Comparison of ENCODE assay signal across 9 cellular contexts in the genomic region with DNA sequence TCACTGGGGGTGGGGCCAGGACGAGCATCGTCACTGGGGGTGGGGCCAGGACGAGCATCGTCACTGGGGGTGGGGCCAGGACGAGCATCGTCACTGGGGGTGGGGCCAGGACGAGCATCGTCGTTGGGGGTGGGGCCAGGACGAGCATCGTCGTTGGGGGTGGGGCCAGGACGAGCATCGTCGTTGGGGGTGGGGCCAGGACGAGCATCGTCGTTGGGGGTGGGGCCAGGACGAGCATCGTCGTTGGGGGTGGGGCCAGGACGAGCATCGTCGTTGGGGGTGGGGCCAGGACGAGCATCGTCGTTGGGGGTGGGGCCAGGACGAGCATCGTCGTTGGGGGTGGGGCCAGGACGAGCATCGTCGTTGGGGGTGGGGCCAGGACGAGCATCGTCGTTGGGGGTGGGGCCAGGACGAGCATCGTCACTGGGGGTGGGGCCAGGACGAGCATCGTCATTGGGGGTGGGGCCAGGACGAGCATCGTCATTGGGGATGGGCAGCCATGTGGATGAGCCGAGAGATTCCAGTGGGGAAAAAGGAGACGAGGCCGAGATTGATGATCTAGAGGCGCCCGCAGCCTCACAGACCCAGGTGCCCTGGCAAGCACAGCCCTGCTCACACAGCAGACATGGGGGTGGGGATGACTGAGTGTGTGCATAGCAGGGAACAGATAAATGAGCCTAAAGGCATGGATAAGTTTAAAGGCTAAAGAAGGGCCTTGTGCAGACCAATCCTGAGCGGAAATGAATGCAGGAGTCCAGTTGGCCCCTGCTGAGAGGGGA. TPM values are rescaled to one million over a fixed set of nuclear protein-coding genes. Genes with fewer than 3 reads are reported as not detected.
A peak's percentile ranks its signal among the peaks of the same experiment; 100 is the strongest.
DNase-seq lines count a peak whose midpoint lies in the region; ATAC-seq, FAIRE-seq and TF ChIP-seq lines count a peak whose summit lies in the region.
"Not testable (repeated sequence)": the region's sequence is repeated elsewhere in the genome, so short reads cannot be mapped to it uniquely, and the experiment has no call there.
"Had no signal": no experiment of that assay in that cellular context is flagged by ENCODE, and none has a peak within 500 bp of the region (broad histone marks: within the 10 kb centered on the region; RNA-seq: fewer than 3 reads in every experiment).

No MANE protein-coding gene starts in this region.

- not testable (repeated sequence) for H3K9me3 ChIP-seq in DND-41 (ENCODE audit: insufficient read depth, low read length, severe bottlenecking); OCI-LY7 (ENCODE audit: low read length)

- H3K9me3 Mint-ChIP-seq in activated CD4-positive, alpha-beta memory T cell treated with anti-CD3 and anti-CD28 coated beads for 36 hours = not testable (repeated sequence)
- peaks cover 11% of the 10 kb centered on the region for H3K9me3 Mint-ChIP-seq in glutamatergic neuron (ENCODE audit: unreplicated experiment)

- FAIRE-seq in urothelium cell line (lab: Jason Lieb, UNC) = not testable (repeated sequence)

- DNase-seq in DND-41 (peak; percentile 52), HuH-7 (ENCODE audit: low spot score) (peak; percentile 56), OCI-LY7 (ENCODE audit: low spot score) (peak; percentile 59), T47D (ENCODE audit: low read depth in 1 of 2, low spot score in 1 of 2) (peak; percentile 49 to 82), glutamatergic neuron (peak; percentile 60), occipital lobe (lab: John Stamatoyannopoulos, UW) (peak; percentile 74), urothelium cell line (ENCODE audit: low spot score) (peak; percentile 61)
- DNase-seq in activated CD4-positive, alpha-beta memory T cell treated with anti-CD3 and anti-CD28 coated beads for 36 hours = peak; percentile 77

- peak overlapping the region; percentile 39 for H3K9ac ChIP-seq in DND-41 (ENCODE audit: low read depth, low read length)

- H3K4me1 ChIP-seq in DND-41 (ENCODE audit: insufficient read depth, low read length) = peaks cover 25% of the 10 kb centered on the region
- peaks cover 45% of the 10 kb centered on the region for H3K4me1 ChIP-seq in OCI-LY7 (ENCODE audit: insufficient read depth, low read length, poor library complexity, severe bottlenecking)

- H3K27ac ChIP-seq in DND-41 (ENCODE audit: low read length) (peak overlapping the region; percentile 57), OCI-LY7 (ENCODE audit: low read depth, low read length, poor library complexity, severe bottlenecking) (peak overlapping the region; percentile 68)

- H3K4me1 Mint-ChIP-seq in activated CD4-positive, alpha-beta memory T cell treated with anti-CD3 and anti-CD28 coated beads for 36 hours (ENCODE audit: low read depth) = peaks cover 34% of the 10 kb centered on the region
- not testable (repeated sequence) for H3K4me1 Mint-ChIP-seq in glutamatergic neuron (ENCODE audit: low read depth, unreplicated experiment)

- not testable (repeated sequence) for H3K36me3 ChIP-seq in DND-41 (ENCODE audit: insufficient read depth, low read length); OCI-LY7 (ENCODE audit: insufficient read depth, low read length)

- in situ Hi-C loops in T47D (cut with HindIII; ENCODE audit: low pct_unique_long_range_greater_than_20kb, low sequenced_read_pairs) = not testable (repeated sequence)

- H3K79me2 ChIP-seq in DND-41 (ENCODE audit: insufficient read depth, low read length); OCI-LY7 (ENCODE audit: insufficient read depth, low read depth, low read length): not testable (repeated sequence)

- peak overlapping the region; percentile 75 for H3K4me3 Mint-ChIP-seq in activated CD4-positive, alpha-beta memory T cell treated with anti-CD3 and anti-CD28 coated beads for 36 hours
- peak overlapping the region; percentile 72 for H3K4me3 Mint-ChIP-seq in glutamatergic neuron (ENCODE audit: unreplicated experiment)

- BruUV-seq in OCI-LY7 (replicated peaks; lab: Mats Ljungman, UMichigan) = not testable (repeated sequence)

- H3K4me2 ChIP-seq in DND-41 (ENCODE audit: insufficient read depth, low read length) (peak overlapping the region; percentile 72), OCI-LY7 (ENCODE audit: low read length) (peak overlapping the region; percentile 78)

- not testable (repeated sequence) for H3K9me2 ChIP-seq in OCI-LY7 (ENCODE audit: insufficient read depth, low read length)

- POLR2A ChIA-PET in OCI-LY7 (lab: Charles Lee) = interaction anchor here (0.6 to 1.3 kb wide), 5 partner anchors 9 to 370 kb away, joined by 3 to 6 read pairs (median 4); a partner anchor contains a TSS
- POLR2A ChIA-PET in activated CD4-positive, alpha-beta memory T cell treated with anti-CD3 and anti-CD28 coated beads for 36 hours (lab: Charles Lee) = interaction anchor here (1.4 kb wide), 1 partner anchor 28 kb away, joined by 4 read pairs; no protein-coding TSS in a partner anchor

- not testable (repeated sequence) for H3K27me3 ChIP-seq in DND-41 (ENCODE audit: insufficient read depth, low read length, poor library complexity)

- CTCF ChIA-PET in OCI-LY7 (lab: Charles Lee; ENCODE audit: unreplicated experiment) = not testable (repeated sequence)
- CTCF ChIA-PET in activated CD4-positive, alpha-beta memory T cell treated with anti-CD3 and anti-CD28 coated beads for 36 hours (lab: Charles Lee) = interaction anchor here (1.0 to 1.1 kb wide), 3 partner anchors 24 to 29 kb away, joined by 4 to 5 read pairs (median 4); no protein-coding TSS in a partner anchor

- not testable (repeated sequence) for TF ChIP-seq CTCF in DND-41 (IDR thresholded peaks at IDR 0.05; ENCODE audit: borderline replicate concordance, extremely low read depth, low read length, poor library complexity, severe bottlenecking); OCI-LY7 (conservative IDR thresholded peaks at IDR 0.05; ENCODE audit: low read length); glutamatergic neuron (IDR thresholded peaks at IDR 0.05; ENCODE audit: partially characterized antibody, unreplicated experiment)

- H3K27me3 Mint-ChIP-seq in activated CD4-positive, alpha-beta memory T cell treated with anti-CD3 and anti-CD28 coated beads for 36 hours = peaks cover 26% of the 10 kb centered on the region
- H3K27me3 Mint-ChIP-seq in glutamatergic neuron (ENCODE audit: unreplicated experiment) = peaks cover 17% of the 10 kb centered on the region

- H2AFZ ChIP-seq in DND-41 (ENCODE audit: low read depth, low read length) (peak overlapping the region; percentile 79), OCI-LY7 (ENCODE audit: low read length) (peak overlapping the region; percentile 77)

- peak overlapping the region; percentile 89 for H3K27ac Mint-ChIP-seq in activated CD4-positive, alpha-beta memory T cell treated with anti-CD3 and anti-CD28 coated beads for 36 hours
- peak overlapping the region; percentile 84 for H3K27ac Mint-ChIP-seq in glutamatergic neuron (ENCODE audit: unreplicated experiment)

- intact Hi-C loops in OCI-LY7 (cut with micrococcal nuclease; ENCODE audit: unreplicated experiment) = loop anchor here (1.0 kb wide), 1 partner anchor 23 kb away; no protein-coding TSS in a partner anchor
- intact Hi-C loops in activated CD4-positive, alpha-beta memory T cell treated with anti-CD3 and anti-CD28 coated beads for 36 hours (cut with micrococcal nuclease) = loop anchor here (1.0 to 2.0 kb wide), 6 partner anchors 28 to 352 kb away; a partner anchor contains a TSS

- peak; percentile 48; the same call in 2 of the 3 replicates for ATAC-seq in DND-41 (ENCODE audit: insufficient read depth, low read depth)

- peak overlapping the region in 1 of 2 experiments; percentile 57; a peak in 2 of 4 replicates for H3K4me3 ChIP-seq in DND-41 (ENCODE audit: low read depth in 1 of 2, low read length in 2 of 2)
- peak overlapping the region; percentile 62 for H3K4me3 ChIP-seq in OCI-LY7 (ENCODE audit: low read depth, low read length, poor library complexity, severe bottlenecking)

- H3K36me3 Mint-ChIP-seq in activated CD4-positive, alpha-beta memory T cell treated with anti-CD3 and anti-CD28 coated beads for 36 hours; glutamatergic neuron (ENCODE audit: unreplicated experiment): not testable (repeated sequence)

- not testable (repeated sequence) for H4K20me1 ChIP-seq in DND-41 (ENCODE audit: insufficient read depth, low read length); OCI-LY7 (ENCODE audit: insufficient read depth, low read length)

RNA-seq across cellular contexts. Expression of a gene that starts 13.6 kb away (rescaled TPM):
- 0.06 and 0.23 TPM in 2 replicates for total RNA-seq in OCI-LY7 (2014; rRNA removed; shearing (Covaris generic))
- not detected in 2 replicates for total RNA-seq in OCI-LY7 (2022)
- total RNA-seq in activated CD4-positive, alpha-beta memory T cell treated with anti-CD3 and anti-CD28 coated beads for 36 hours = not detected
- not detected for total RNA-seq in glutamatergic neuron (ENCODE audit: unreplicated experiment)
- not detected for total RNA-seq in occipital lobe
- total RNA-seq: left lung had no signal

RNA-seq across cellular contexts. Expression of a gene that starts 30.0 kb away (rescaled TPM):
- total RNA-seq in OCI-LY7 (2014; rRNA removed; shearing (Covaris generic)) = not detected in 2 replicates
- total RNA-seq in OCI-LY7 (2022) (not detected in 2 replicates), glutamatergic neuron (ENCODE audit: unreplicated experiment) (not detected), occipital lobe (not detected)
- total RNA-seq in activated CD4-positive, alpha-beta memory T cell treated with anti-CD3 and anti-CD28 coated beads for 36 hours = not detected
- total RNA-seq: left lung had no signal

RNA-seq across cellular contexts. Expression of a gene that starts 44.1 kb away (rescaled TPM):
- 0.22 and 0.44 TPM in 2 replicates for total RNA-seq in OCI-LY7 (2014; rRNA removed; shearing (Covaris generic))
- total RNA-seq in OCI-LY7 (2022) (1.8 and 2.2 TPM in 2 replicates), glutamatergic neuron (ENCODE audit: unreplicated experiment) (0.93 TPM), occipital lobe (0.78 TPM)
- total RNA-seq in activated CD4-positive, alpha-beta memory T cell treated with anti-CD3 and anti-CD28 coated beads for 36 hours = 1 to 10 TPM; 2.9 to 3.5 TPM
